8 cellular contexts compared by ENCODE assay signal in genomic region chr5:134115806-134116175, GRCh38. TPM values are rescaled to one million over a fixed set of nuclear protein-coding genes. Genes with fewer than 3 reads are reported as not detected.
DNase-seq lines count a peak whose midpoint lies in the region; ATAC-seq and TF ChIP-seq lines count a peak whose summit lies in the region.

No MANE protein-coding gene starts in this region.

- in situ Hi-C loops in mammary epithelial cell (cut with MboI; ENCODE audit: low sequenced_read_pairs in 2 of 2) = no loop called here

- peaks cover 19% of the 10 kb centered on the region for H3K4me1 ChIP-seq in mammary epithelial cell (ENCODE audit: insufficient read depth, low read length)
- peaks cover 20% of the 10 kb centered on the region for H3K4me1 ChIP-seq in mesendoderm (ENCODE audit: control insufficient read depth, low read depth, low read length)
- H3K4me1 ChIP-seq in upper lobe of right lung = peaks cover 17% of the 10 kb centered on the region

- H4K8ac ChIP-seq in mesendoderm (ENCODE audit: low read depth, low read length) = no peak overlapping the region

- dilution Hi-C loops in mammary epithelial cell (cut with HindIII; ENCODE audit: low sequenced_read_pairs) = no loop called here

- H3K4me2 ChIP-seq in mammary epithelial cell (ENCODE audit: insufficient read depth, low read depth, low read length) = no peak overlapping the region
- H3K4me2 ChIP-seq in mesendoderm (ENCODE audit: low read length) = peak overlapping the region; percentile 32

- H3K36me3 ChIP-seq in mammary epithelial cell (ENCODE audit: insufficient read depth, low read length) (no peaks in the 10 kb centered on the region), mesendoderm (ENCODE audit: control insufficient read depth, insufficient read depth, low read length) (no peaks in the 10 kb centered on the region), upper lobe of right lung (no peaks in the 10 kb centered on the region)

- no TSS peak for BruUV-seq in MCF 10A (replicated peaks; lab: Mats Ljungman, UMichigan)
- no TSS peak for BruUV-seq in mammary epithelial cell (replicated peaks; lab: Mats Ljungman, UMichigan)

- H3K4ac ChIP-seq in mesendoderm (ENCODE audit: low read depth, low read length) = no peak overlapping the region

- H3K23ac ChIP-seq in mesendoderm (ENCODE audit: low read length) = no peak overlapping the region

- H3K56ac ChIP-seq in mesendoderm (ENCODE audit: low read length) = peak overlapping the region; percentile 54

- H4K20me1 ChIP-seq in mammary epithelial cell (ENCODE audit: insufficient read depth, low read length) = no peaks in the 10 kb centered on the region

- peaks cover 14% of the 10 kb centered on the region for H3K79me1 ChIP-seq in mesendoderm (ENCODE audit: low read length)

- H2BK5ac ChIP-seq in mesendoderm (ENCODE audit: low read length) = no peak overlapping the region

- H3K4me1 Mint-ChIP-seq in MCF 10A (ENCODE audit: insufficient read depth, unreplicated experiment) = peaks cover 10% of the 10 kb centered on the region
- peaks cover 41% of the 10 kb centered on the region for H3K4me1 Mint-ChIP-seq in activated T-helper 2 cell treated with anti-CD3 and anti-CD28 coated beads, Interferon-gamma antibody, Interleukin-2, Interleukin-4, amounts not matched to agents 10 μg/mL and 5 μg/mL and 100 μg/mL, durations not matched to agents 14 hours and 24 hours and 36 hours (ENCODE audit: low read depth)

- DNase-seq in MCF 10A (ENCODE audit: unreplicated experiment) = no peak
- DNase-seq in mammary epithelial cell = no peak
- DNase-seq in activated T-helper 2 cell treated with anti-CD3 and anti-CD28 coated beads, Interferon-gamma antibody, Interleukin-2, Interleukin-4, amounts not matched to agents 10 μg/mL and 5 μg/mL and 100 μg/mL, durations not matched to agents 14 hours and 24 hours and 36 hours (ENCODE audit: low spot score) = no peak
- DNase-seq in mesendoderm = no peak
- DNase-seq in upper lobe of right lung = no peak
- no peak for DNase-seq in NCI-H82 treated with DMSO at 0.1 percent for 48 hours (lab: John Stamatoyannopoulos, UW; ENCODE audit: unreplicated experiment)
- DNase-seq in GOT3 (lab: John Stamatoyannopoulos, UW) = no peak
- no peak for DNase-seq in HPDE6-E6E7 (ENCODE audit: extremely low spot score)

- no peak overlapping the region for H2AK5ac ChIP-seq in mesendoderm (ENCODE audit: low read length)

- H3K4me3 Mint-ChIP-seq in MCF 10A (ENCODE audit: unreplicated experiment) = peak overlapping the region; percentile 74
- peak overlapping the region; percentile 68 for H3K4me3 Mint-ChIP-seq in activated T-helper 2 cell treated with anti-CD3 and anti-CD28 coated beads, Interferon-gamma antibody, Interleukin-2, Interleukin-4, amounts not matched to agents 10 μg/mL and 5 μg/mL and 100 μg/mL, durations not matched to agents 14 hours and 24 hours and 36 hours (ENCODE audit: low read depth)

- no peak overlapping the region for H3K18ac ChIP-seq in mesendoderm (ENCODE audit: low read length)

- 62% methylated on average over 6 of the region's 13 CpGs for WGBS in mammary epithelial cell (ENCODE audit: low coverage, missing lambda C conversion rate)
- WGBS in mesendoderm (ENCODE audit: extremely low coverage, insufficient coverage, low lambda C conversion rate) = no CpG with 5 or more reads among the region's 13 CpGs

- H3K4me3 ChIP-seq in mammary epithelial cell (replicated peaks in 1 of 3; ENCODE audit: insufficient read depth in 1 of 3, low read depth in 2 of 3, low read length in 3 of 3) (no peak overlapping the region), mesendoderm (ENCODE audit: low read length) (peak overlapping the region; percentile 9), upper lobe of right lung (peak overlapping the region; percentile 58)

- H3K27ac ChIP-seq in mammary epithelial cell (ENCODE audit: insufficient read depth, low read depth, low read length) (no peak overlapping the region), mesendoderm (ENCODE audit: low read depth, low read length) (no peak overlapping the region), upper lobe of right lung (no peak overlapping the region)

- intact Hi-C loops in MCF 10A (cut with micrococcal nuclease) = no loop called here
- intact Hi-C loops in mammary epithelial cell (cut with micrococcal nuclease) = no loop called here
- intact Hi-C loops in activated T-helper 2 cell treated with anti-CD3 and anti-CD28 coated beads, Interferon-gamma antibody, Interleukin-2, Interleukin-4, amounts not matched to agents 10 μg/mL and 5 μg/mL and 100 μg/mL, durations not matched to agents 14 hours and 24 hours and 36 hours (cut with micrococcal nuclease) = no loop called here
- intact Hi-C loops in upper lobe of right lung (cut with DNase I) = no loop called here

- H3K79me2 ChIP-seq in mammary epithelial cell (ENCODE audit: insufficient read depth, low read length) (no peaks in the 10 kb centered on the region), mesendoderm (ENCODE audit: control insufficient read depth, insufficient read depth, low read length) (peaks cover 12% of the 10 kb centered on the region)

- H3K27me3 Mint-ChIP-seq in MCF 10A (ENCODE audit: insufficient read depth, unreplicated experiment) = no peaks in the 10 kb centered on the region
- H3K27me3 Mint-ChIP-seq in activated T-helper 2 cell treated with anti-CD3 and anti-CD28 coated beads, Interferon-gamma antibody, Interleukin-2, Interleukin-4, amounts not matched to agents 10 μg/mL and 5 μg/mL and 100 μg/mL, durations not matched to agents 14 hours and 24 hours and 36 hours (ENCODE audit: low read depth) = peaks cover 46% of the 10 kb centered on the region

- H3K36me3 Mint-ChIP-seq in MCF 10A (ENCODE audit: insufficient read depth, unreplicated experiment) = peaks cover 7% of the 10 kb centered on the region
- peaks cover 17% of the 10 kb centered on the region for H3K36me3 Mint-ChIP-seq in activated T-helper 2 cell treated with anti-CD3 and anti-CD28 coated beads, Interferon-gamma antibody, Interleukin-2, Interleukin-4, amounts not matched to agents 10 μg/mL and 5 μg/mL and 100 μg/mL, durations not matched to agents 14 hours and 24 hours and 36 hours (ENCODE audit: low read depth)

- CTCF ChIA-PET in MCF 10A (lab: Yijun Ruan, JAX) (interaction anchor here (1.1 kb wide), 1 partner anchor 76 kb away, joined by 6 read pairs; no protein-coding TSS in a partner anchor), mammary epithelial cell (lab: Charles Lee; ENCODE audit: low non-redundant PET) (no interaction called here)

- H3K9me3 Mint-ChIP-seq in MCF 10A (ENCODE audit: unreplicated experiment) = no peaks in the 10 kb centered on the region
- H3K9me3 Mint-ChIP-seq in activated T-helper 2 cell treated with anti-CD3 and anti-CD28 coated beads, Interferon-gamma antibody, Interleukin-2, Interleukin-4, amounts not matched to agents 10 μg/mL and 5 μg/mL and 100 μg/mL, durations not matched to agents 14 hours and 24 hours and 36 hours = no peaks in the 10 kb centered on the region

- H3K9ac ChIP-seq in mammary epithelial cell (ENCODE audit: insufficient read depth, low read length) (no peak overlapping the region), mesendoderm (ENCODE audit: low read length) (peak overlapping the region; percentile 45)

- H2BK15ac ChIP-seq in mesendoderm (replicated peaks; ENCODE audit: low read depth) = no peak overlapping the region

- H3K9me3 ChIP-seq in mammary epithelial cell (replicated peaks; ENCODE audit: insufficient read depth, low read length) (no peaks in the 10 kb centered on the region), upper lobe of right lung (no peaks in the 10 kb centered on the region)

- H3K27me3 ChIP-seq in mammary epithelial cell (ENCODE audit: insufficient read depth, low read length) = no peaks in the 10 kb centered on the region
- H3K27me3 ChIP-seq in mesendoderm (ENCODE audit: insufficient read depth, low read length, poor library complexity) = no peaks in the 10 kb centered on the region
- H3K27me3 ChIP-seq in upper lobe of right lung = peaks cover 12% of the 10 kb centered on the region

- POLR2A ChIA-PET in MCF 10A (lab: Yijun Ruan, JAX) = interaction anchor here (0.6 kb wide), 1 partner anchor 33 kb away, joined by 3 read pairs; no protein-coding TSS in a partner anchor

- no peak for ATAC-seq in upper lobe of right lung

- H3K27ac Mint-ChIP-seq in MCF 10A (ENCODE audit: low read depth, unreplicated experiment) = no peak overlapping the region
- H3K27ac Mint-ChIP-seq in activated T-helper 2 cell treated with anti-CD3 and anti-CD28 coated beads, Interferon-gamma antibody, Interleukin-2, Interleukin-4, amounts not matched to agents 10 μg/mL and 5 μg/mL and 100 μg/mL, durations not matched to agents 14 hours and 24 hours and 36 hours = no peak overlapping the region

- no peak overlapping the region for H4K5ac ChIP-seq in mesendoderm (ENCODE audit: low read length)

- H2AFZ ChIP-seq in mammary epithelial cell (ENCODE audit: low read depth, low read length) = no peak overlapping the region

- H2BK120ac ChIP-seq in mesendoderm (ENCODE audit: low read depth, low read length) = no peak overlapping the region

- TF ChIP-seq CTCF in MCF 10A (IDR thresholded peaks at IDR 0.05; ENCODE audit: unreplicated experiment) (no peak), mammary epithelial cell (conservative IDR thresholded peaks at IDR 0.05 in 1 of 2, IDR thresholded peaks at IDR 0.05 in 1 of 2; ENCODE audit: extremely low read depth in 1 of 2, insufficient read depth in 1 of 2, low read depth in 1 of 2, low read length in 2 of 2) (no peak), upper lobe of right lung (IDR thresholded peaks at IDR 0.05) (no peak)

RNA-seq across cellular contexts. Expression of gene TCF7, which starts 1.3 kb away (rescaled TPM):
- total RNA-seq in MCF 10A (2022) (0.29 and 0.42 TPM in 2 replicates), mammary epithelial cell (1 to 10 TPM; 3.3 to 6.5 TPM), upper lobe of right lung (7.0 TPM)
- 2.0 TPM for polyA plus RNA-seq in mammary epithelial cell
- 18.8 TPM for polyA minus RNA-seq in mammary epithelial cell
- 8.4 and 10.0 TPM in 2 replicates for total RNA-seq in activated T-helper 2 cell treated with anti-CD3 and anti-CD28 coated beads, Interferon-gamma antibody, Interleukin-2, Interleukin-4, amounts not matched to agents 10 μg/mL and 5 μg/mL and 100 μg/mL, durations not matched to agents 14 hours and 24 hours and 36 hours
- polyA plus RNA-seq in mesendoderm (2013, experiment 1 of 2) = 24.2 TPM
- 22.1 TPM for polyA plus RNA-seq in mesendoderm (2013, experiment 2 of 2)

Comparison
In these comparisons a context has a peak if more than half of its experiments do, and no peak if none do; other contexts are left out.
1. H3K4me3 ChIP-seq: peak in mesendoderm (single experiment) and upper lobe of right lung (single experiment); none in mammary epithelial cell (0 of 3).